8 cellular contexts compared by ENCODE assay signal in the genomic region with DNA sequence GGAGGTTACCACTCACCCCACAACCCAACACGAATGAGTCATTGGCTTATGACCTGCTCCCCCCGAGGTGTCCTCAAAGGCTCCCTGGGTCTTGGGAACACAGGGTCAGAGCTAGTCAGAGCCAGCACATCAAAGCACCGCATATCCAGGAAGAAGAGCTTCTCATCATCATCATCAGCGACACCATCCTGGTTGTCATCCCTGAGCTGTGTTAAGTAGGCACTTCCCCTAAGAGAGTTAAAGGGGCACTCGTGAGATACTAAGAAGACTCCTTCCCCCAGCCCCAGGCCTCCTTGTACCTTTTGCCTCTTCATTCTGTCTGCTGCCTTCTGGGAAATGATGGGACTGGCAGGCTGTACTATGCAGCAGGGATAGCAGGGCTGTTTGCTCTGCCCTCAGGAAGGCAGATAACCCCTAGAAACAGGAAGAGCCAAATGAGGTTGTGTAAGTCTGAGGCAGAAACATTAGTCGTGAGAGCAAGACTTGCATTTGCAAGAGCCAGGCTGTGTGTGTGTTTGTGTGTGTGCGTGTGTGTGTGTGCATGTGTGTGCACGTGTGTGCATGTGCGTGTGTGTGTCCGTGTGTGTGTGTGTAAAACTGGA. TPM values are rescaled to one million over a fixed set of nuclear protein-coding genes. Genes with fewer than 3 reads are reported as not detected.
DNase-seq lines count a peak whose midpoint lies in the region; ATAC-seq, FAIRE-seq and TF ChIP-seq lines count a peak whose summit lies in the region.

No MANE protein-coding gene starts in this region.

- H3K4me1 Mint-ChIP-seq in activated T-helper 2 cell treated with anti-CD3 and anti-CD28 coated beads, Interferon-gamma antibody, Interleukin-2, Interleukin-4, amounts not matched to agents 10 μg/mL and 5 μg/mL and 100 μg/mL, durations not matched to agents 14 hours and 24 hours and 36 hours (ENCODE audit: low read depth) = peaks cover 26% of the 10 kb centered on the region

- H3K9me3 Mint-ChIP-seq in activated T-helper 2 cell treated with anti-CD3 and anti-CD28 coated beads, Interferon-gamma antibody, Interleukin-2, Interleukin-4, amounts not matched to agents 10 μg/mL and 5 μg/mL and 100 μg/mL, durations not matched to agents 14 hours and 24 hours and 36 hours = no peaks in the 10 kb centered on the region

- no peaks in the 10 kb centered on the region for H3K9me2 ChIP-seq in HCT116 (ENCODE audit: insufficient read depth)

- peak overlapping the region; percentile 31 for H3K27ac Mint-ChIP-seq in activated T-helper 2 cell treated with anti-CD3 and anti-CD28 coated beads, Interferon-gamma antibody, Interleukin-2, Interleukin-4, amounts not matched to agents 10 μg/mL and 5 μg/mL and 100 μg/mL, durations not matched to agents 14 hours and 24 hours and 36 hours

- TF ChIP-seq CTCF in AG04450 (IDR thresholded peaks at IDR 0.05; ENCODE audit: low read depth, low read length) = no peak
- TF ChIP-seq CTCF in HCT116 (IDR thresholded peaks at IDR 0.05 in 2 of 3, conservative IDR thresholded peaks at IDR 0.05 in 1 of 3; ENCODE audit: borderline replicate concordance in 1 of 3, insufficient read depth in 1 of 3, low read depth in 2 of 3, low read length in 2 of 3) = no peak
- no peak for TF ChIP-seq CTCF in HepG2 (CRISPR knock-in tag; IDR thresholded peaks at IDR 0.05)

- H3K4me3 ChIP-seq in AG04450 (ENCODE audit: low read depth, low read length) (no peak overlapping the region), HCT116 (replicated peaks in 1 of 2; ENCODE audit: low read depth in 1 of 2, low read length in 2 of 2) (no peak overlapping the region), HepG2 (replicated peaks in 1 of 3; ENCODE audit: insufficient read depth in 1 of 3, low read depth in 2 of 3, low read length in 3 of 3) (peak overlapping the region in 1 of 3 experiments; percentile 46; a peak in 1 of 6 replicates), H7 (ENCODE audit: insufficient read depth, low read depth, low read length) (no peak overlapping the region)

- H3K79me2 ChIP-seq in HCT116 (ENCODE audit: insufficient read depth, low read length) (no peaks in the 10 kb centered on the region), HepG2 (ENCODE audit: insufficient read depth, low read length) (no peaks in the 10 kb centered on the region)

- in situ Hi-C loops in HepG2 (cut with HindIII; ENCODE audit: extremely low pct_ligation_motif_present, low pct_unique_long_range_greater_than_20kb) = no loop called here

- no peak overlapping the region for H3K4me3 Mint-ChIP-seq in activated T-helper 2 cell treated with anti-CD3 and anti-CD28 coated beads, Interferon-gamma antibody, Interleukin-2, Interleukin-4, amounts not matched to agents 10 μg/mL and 5 μg/mL and 100 μg/mL, durations not matched to agents 14 hours and 24 hours and 36 hours (ENCODE audit: low read depth)

- H3K4me1 ChIP-seq in HCT116 (ENCODE audit: control insufficient read depth in 1 of 2, insufficient read depth in 2 of 2, low read length in 2 of 2) = peaks cover 17 to 48% of the 10 kb centered on the region in 2 experiments
- peaks cover 85% of the 10 kb centered on the region for H3K4me1 ChIP-seq in HepG2 (ENCODE audit: insufficient read depth, low read length)

- TF ChIP-seq EP300 in HepG2 (IDR thresholded peaks at IDR 0.05; ENCODE audit: low read depth in 2 of 2, low read length in 2 of 2) (peak in 1 of 2 experiments; percentile 5; a peak in 1 of 4 replicates), HepG2 (CRISPR knock-in tag; IDR thresholded peaks at IDR 0.05; ENCODE audit: borderline replicate concordance) (no peak)

- H3K27me3 ChIP-seq in AG04450 (ENCODE audit: control insufficient read depth, insufficient read depth, low read length) (no peaks in the 10 kb centered on the region), HCT116 (ENCODE audit: insufficient read depth, low read length) (no peaks in the 10 kb centered on the region), HepG2 (ENCODE audit: control insufficient read depth in 1 of 2, insufficient read depth in 2 of 2, low read length in 2 of 2) (peaks cover 0 to 7% of the 10 kb centered on the region in 2 experiments; a peak in 2 of 5 replicates), H7 (ENCODE audit: control insufficient read depth, insufficient read depth, low read length) (no peaks in the 10 kb centered on the region)

- DNase-seq in AG04450 (ENCODE audit: low read depth, low spot score) = no peak
- DNase-seq in HCT116 (ENCODE audit: low read depth, low spot score) = no peak
- no peak for DNase-seq in activated T-helper 2 cell treated with anti-CD3 and anti-CD28 coated beads, Interferon-gamma antibody, Interleukin-2, Interleukin-4, amounts not matched to agents 10 μg/mL and 5 μg/mL and 100 μg/mL, durations not matched to agents 14 hours and 24 hours and 36 hours (ENCODE audit: low spot score)
- peak; percentile 69 for DNase-seq in HepG2 (ENCODE audit: low spot score)
- no peak for DNase-seq in NCI-H1105 (lab: John Stamatoyannopoulos, UW)
- DNase-seq in NCI-H2196 (lab: John Stamatoyannopoulos, UW; ENCODE audit: unreplicated experiment) = no peak
- DNase-seq in H7 = no peak

- no peak for TF ChIP-seq POLR2A in HCT116 (IDR thresholded peaks at IDR 0.05; ENCODE audit: borderline replicate concordance, extremely low read depth, insufficient read depth, insufficient read length)
- TF ChIP-seq POLR2A in HepG2 (IDR thresholded peaks at IDR 0.05; ENCODE audit: insufficient read depth in 1 of 2, low read depth in 2 of 2, low read length in 2 of 2) = no peak

- peak; percentile 10; the same call in 1 of the 2 replicates for ATAC-seq in HCT116
- ATAC-seq in HepG2 = peak; percentile 45
- no peak for ATAC-seq in GM18870 (IDR thresholded peaks at IDR 0.05; ENCODE audit: unreplicated experiment)

- FAIRE-seq in HepG2 (lab: Jason Lieb, UNC) = peak; percentile 81

- POLR2A ChIA-PET in AG04450 (lab: Yijun Ruan, JAX) (no interaction called here), HCT116 (lab: Charles Lee) (no interaction called here), HepG2 (lab: Yijun Ruan, JAX) (interaction anchor here (1.4 kb wide), 1 partner anchor 14 kb away, joined by 4 read pairs; no protein-coding TSS in a partner anchor)

- TF ChIP-seq RAD21 in HCT116 (IDR thresholded peaks at IDR 0.05; ENCODE audit: low read depth) (no peak), HepG2 (CRISPR knock-in tag; IDR thresholded peaks at IDR 0.05) (no peak)

- H3K4me2 ChIP-seq in HCT116 (ENCODE audit: low read length) (peak overlapping the region; percentile 28), HepG2 (ENCODE audit: low read depth, low read length) (peak overlapping the region; percentile 70)

- BruUV-seq in HCT116 (replicated peaks; lab: Mats Ljungman, UMichigan) (no TSS peak), HepG2 (replicated peaks; lab: Mats Ljungman, UMichigan) (no TSS peak)

- no peaks in the 10 kb centered on the region for H3K27me3 Mint-ChIP-seq in activated T-helper 2 cell treated with anti-CD3 and anti-CD28 coated beads, Interferon-gamma antibody, Interleukin-2, Interleukin-4, amounts not matched to agents 10 μg/mL and 5 μg/mL and 100 μg/mL, durations not matched to agents 14 hours and 24 hours and 36 hours (ENCODE audit: low read depth)

- H3K9ac ChIP-seq in HCT116 (ENCODE audit: low read length) = no peak overlapping the region
- no peak overlapping the region; the same call in 1 of the 2 replicates for H3K9ac ChIP-seq in HepG2 (ENCODE audit: insufficient read depth, low read depth, low read length)

- H4K20me1 ChIP-seq in HCT116 (ENCODE audit: insufficient read depth) (no peaks in the 10 kb centered on the region), HepG2 (ENCODE audit: insufficient read depth, low read length) (no peaks in the 10 kb centered on the region)

- CTCF ChIA-PET in AG04450 (lab: Charles Lee) = no interaction called here
- CTCF ChIA-PET in HCT116 (lab: Charles Lee) = no interaction called here
- CTCF ChIA-PET in HepG2 (lab: Yijun Ruan, JAX; ENCODE audit: low intra/inter-chr PET ratio, low total read pairs) = no interaction called here

- H3K27ac ChIP-seq in AG04450 (ENCODE audit: low read depth, low read length) (peak overlapping the region; percentile 39), HCT116 (ENCODE audit: low read depth, low read length) (no peak overlapping the region), HepG2 (ENCODE audit: extremely low read length, insufficient read depth, low read length) (peak overlapping the region; percentile 35)

- WGBS in HepG2 (ENCODE audit: low lambda C conversion rate) = 19% methylated on average over 8 of the region's 10 CpGs

- RAD21 ChIA-PET in HCT116 (lab: Charles Lee; ENCODE audit: low non-redundant PET in 1 of 2, low total read pairs in 2 of 2, uncharacterized antibody in 2 of 2, unreplicated experiment in 2 of 2) = no interaction called here

- intact Hi-C loops in HCT116 (cut with micrococcal nuclease) = no loop called here
- intact Hi-C loops in activated T-helper 2 cell treated with anti-CD3 and anti-CD28 coated beads, Interferon-gamma antibody, Interleukin-2, Interleukin-4, amounts not matched to agents 10 μg/mL and 5 μg/mL and 100 μg/mL, durations not matched to agents 14 hours and 24 hours and 36 hours (cut with micrococcal nuclease) = no loop called here
- intact Hi-C loops in HepG2 (cut with micrococcal nuclease; ENCODE audit: unreplicated experiment) = loop anchor here (5.0 kb wide), 1 partner anchor 98 kb away; no protein-coding TSS in a partner anchor

- H2AFZ ChIP-seq in HCT116 (ENCODE audit: low read depth, low read length, poor library complexity, severe bottlenecking) (no peak overlapping the region), HepG2 (ENCODE audit: low read length) (no peak overlapping the region)

- H3K9me3 ChIP-seq in AG04450 (ENCODE audit: control insufficient read depth, insufficient read depth, low read length) (peaks cover 2% of the 10 kb centered on the region; the same call in 1 of the 2 replicates), HCT116 (ENCODE audit: control insufficient read depth in 1 of 2, insufficient read depth in 1 of 2, low read depth in 1 of 2, low read length in 2 of 2) (no peaks in the 10 kb centered on the region), HepG2 (ENCODE audit: low read length) (no peaks in the 10 kb centered on the region)

- H3K36me3 ChIP-seq in HCT116 (ENCODE audit: control insufficient read depth in 1 of 2, insufficient read depth in 2 of 2, low read length in 2 of 2) (no peaks in the 10 kb centered on the region), HepG2 (replicated peaks in 1 of 2; ENCODE audit: control insufficient read depth in 1 of 2, insufficient read depth in 2 of 2, low read length in 2 of 2) (no peaks in the 10 kb centered on the region), H7 (replicated peaks; ENCODE audit: control insufficient read depth, insufficient read depth, low read length) (no peaks in the 10 kb centered on the region)

- no peaks in the 10 kb centered on the region for H3K36me3 Mint-ChIP-seq in activated T-helper 2 cell treated with anti-CD3 and anti-CD28 coated beads, Interferon-gamma antibody, Interleukin-2, Interleukin-4, amounts not matched to agents 10 μg/mL and 5 μg/mL and 100 μg/mL, durations not matched to agents 14 hours and 24 hours and 36 hours (ENCODE audit: low read depth)

RNA-seq across cellular contexts. Expression of a gene that starts 11.1 kb away (rescaled TPM):
- polyA plus RNA-seq in AG04450 (2011; rRNA removed) (0.07 and 0.09 TPM in 2 replicates), HepG2 (2011; rRNA removed) (0.57 and 0.58 TPM in 2 replicates)
- not detected in 2 replicates for polyA minus RNA-seq in AG04450 (2011; rRNA and poly(A)+ RNA removed)
- total RNA-seq in HCT116 (2021; ENCODE audit: unreplicated experiment) (11.9 TPM), HepG2 (2016; rRNA removed; fragmentation: Illumina TruSeq; extraction: Trizol) (0.20 TPM in 1 of 2 replicates, not detected in the other)
- not detected in 2 replicates for polyA plus RNA-seq in HCT116 (2012)
- not detected in 2 replicates for total RNA-seq in activated T-helper 2 cell treated with anti-CD3 and anti-CD28 coated beads, Interferon-gamma antibody, Interleukin-2, Interleukin-4, amounts not matched to agents 10 μg/mL and 5 μg/mL and 100 μg/mL, durations not matched to agents 14 hours and 24 hours and 36 hours
- 0.20 and 0.35 TPM in 2 replicates for total RNA-seq in HepG2 (2016; cell fraction: cytosol; rRNA removed; fragmentation: Illumina TruSeq; extraction: Trizol; ENCODE audit: low read depth)
- total RNA-seq in HepG2 (2016; cell fraction: insoluble cytoplasmic fraction; rRNA removed; fragmentation: Illumina TruSeq; extraction: Trizol) = not detected in 2 replicates
- total RNA-seq in HepG2 (2016; cell fraction: membrane; rRNA removed; fragmentation: Illumina TruSeq; extraction: Trizol) = 0.34 TPM in 1 of 2 replicates, not detected in the other
- total RNA-seq in HepG2 (2016; cell fraction: nucleus; rRNA removed; fragmentation: Illumina TruSeq; extraction: Trizol) = not detected in 2 replicates
- 0.42 and 0.77 TPM in 2 replicates for polyA plus RNA-seq in HepG2 (2011; cell fraction: cytosol; rRNA removed)
- 1.2 and 2.4 TPM in 2 replicates for polyA plus RNA-seq in HepG2 (2011; cell fraction: nucleus; rRNA removed)
- polyA plus RNA-seq in HepG2 (2012) = 0.16 TPM in 1 of 2 replicates, not detected in the other
- 0.17 and 0.27 TPM in 2 replicates for polyA plus RNA-seq in HepG2 (2016; cell fraction: cytosol; fragmentation: Illumina TruSeq; extraction: Trizol; ENCODE audit: low read depth)
- 0.22 TPM in 1 of 2 replicates, not detected in the other for polyA plus RNA-seq in HepG2 (2016; cell fraction: insoluble cytoplasmic fraction; fragmentation: Illumina TruSeq; extraction: Trizol; ENCODE audit: low read depth)
- 0.14 TPM in 1 of 2 replicates, not detected in the other for polyA plus RNA-seq in HepG2 (2016; cell fraction: membrane; fragmentation: Illumina TruSeq; extraction: Trizol; ENCODE audit: low read depth)
- not detected in 2 replicates for polyA plus RNA-seq in HepG2 (2016; cell fraction: nucleus; fragmentation: Illumina TruSeq; extraction: Trizol; ENCODE audit: insufficient read depth, low read depth)
- not detected in 2 replicates for polyA minus RNA-seq in HepG2 (2011; rRNA and poly(A)+ RNA removed; ENCODE audit: low replicate concordance)
- not detected in 2 replicates for polyA minus RNA-seq in HepG2 (2011; cell fraction: cytosol; rRNA and poly(A)+ RNA removed)
- 0.90 and 1.2 TPM in 2 replicates for polyA minus RNA-seq in HepG2 (2011; cell fraction: nucleus; rRNA and poly(A)+ RNA removed)
- total RNA-seq in H7 (2014; rRNA removed; shearing (Covaris generic)) = 0.17 TPM in 1 of 2 replicates, not detected in the other

RNA-seq across cellular contexts. Expression of a gene that starts 24.6 kb away (rescaled TPM):
- polyA plus RNA-seq in AG04450 (2011; rRNA removed) (0.14 and 0.16 TPM in 2 replicates), HepG2 (2011; rRNA removed) (0.30 and 0.48 TPM in 2 replicates)
- 0.23 TPM in 1 of 2 replicates, not detected in the other for polyA minus RNA-seq in AG04450 (2011; rRNA and poly(A)+ RNA removed)
- total RNA-seq in HCT116 (2021; ENCODE audit: unreplicated experiment) (not detected), HepG2 (2016; rRNA removed; fragmentation: Illumina TruSeq; extraction: Trizol) (not detected in 2 replicates)
- 0.08 TPM in 1 of 2 replicates, not detected in the other for polyA plus RNA-seq in HCT116 (2012)
- total RNA-seq in activated T-helper 2 cell treated with anti-CD3 and anti-CD28 coated beads, Interferon-gamma antibody, Interleukin-2, Interleukin-4, amounts not matched to agents 10 μg/mL and 5 μg/mL and 100 μg/mL, durations not matched to agents 14 hours and 24 hours and 36 hours = 0.66 and 2.2 TPM in 2 replicates
- total RNA-seq in HepG2 (2016; cell fraction: cytosol; rRNA removed; fragmentation: Illumina TruSeq; extraction: Trizol; ENCODE audit: low read depth) = not detected in 2 replicates
- total RNA-seq in HepG2 (2016; cell fraction: insoluble cytoplasmic fraction; rRNA removed; fragmentation: Illumina TruSeq; extraction: Trizol) = not detected in 2 replicates
- not detected in 2 replicates for total RNA-seq in HepG2 (2016; cell fraction: membrane; rRNA removed; fragmentation: Illumina TruSeq; extraction: Trizol)
- not detected in 2 replicates for total RNA-seq in HepG2 (2016; cell fraction: nucleus; rRNA removed; fragmentation: Illumina TruSeq; extraction: Trizol)
- polyA plus RNA-seq in HepG2 (2011; cell fraction: cytosol; rRNA removed) = 0.20 and 0.21 TPM in 2 replicates
- polyA plus RNA-seq in HepG2 (2011; cell fraction: nucleus; rRNA removed) = 1.4 and 1.6 TPM in 2 replicates
- 0.59 TPM in 1 of 2 replicates, not detected in the other for polyA plus RNA-seq in HepG2 (2012)
- 0.19 TPM in 1 of 2 replicates, not detected in the other for polyA plus RNA-seq in HepG2 (2016; cell fraction: cytosol; fragmentation: Illumina TruSeq; extraction: Trizol; ENCODE audit: low read depth)
- not detected in 2 replicates for polyA plus RNA-seq in HepG2 (2016; cell fraction: insoluble cytoplasmic fraction; fragmentation: Illumina TruSeq; extraction: Trizol; ENCODE audit: low read depth)
- 0.30 TPM in 1 of 2 replicates, not detected in the other for polyA plus RNA-seq in HepG2 (2016; cell fraction: membrane; fragmentation: Illumina TruSeq; extraction: Trizol; ENCODE audit: low read depth)
- polyA plus RNA-seq in HepG2 (2016; cell fraction: nucleus; fragmentation: Illumina TruSeq; extraction: Trizol; ENCODE audit: insufficient read depth, low read depth) = not detected in 2 replicates
- 1.0 TPM in 1 of 2 replicates, not detected in the other for polyA minus RNA-seq in HepG2 (2011; rRNA and poly(A)+ RNA removed; ENCODE audit: low replicate concordance)
- polyA minus RNA-seq in HepG2 (2011; cell fraction: cytosol; rRNA and poly(A)+ RNA removed) = not detected in 2 replicates
- polyA minus RNA-seq in HepG2 (2011; cell fraction: nucleus; rRNA and poly(A)+ RNA removed) = not detected in 2 replicates
- total RNA-seq in H7 (2014; rRNA removed; shearing (Covaris generic)) = 0.24 TPM in 1 of 2 replicates, not detected in the other
